23 cellular contexts compared by ENCODE assay signal in genomic region chr16:54355251-54355650, GRCh38.
DNase-seq lines count a peak whose midpoint lies in the region; ATAC-seq and TF ChIP-seq lines count a peak whose summit lies in the region.
"Had no signal": no experiment of that assay in that cellular context is flagged by ENCODE, and none has a peak within 500 bp of the region (broad histone marks: within the 10 kb centered on the region; RNA-seq: fewer than 3 reads in every experiment).

No MANE protein-coding gene starts in this region.

- H3K4me3 Mint-ChIP-seq in chondrocyte (ENCODE audit: unreplicated experiment) = no peak overlapping the region
- H3K4me3 Mint-ChIP-seq: CD8-positive, alpha-beta memory T cell; naive B cell had no signal

- H3K4me1 Mint-ChIP-seq in chondrocyte (ENCODE audit: low read depth) = no peaks in the 10 kb centered on the region
- H3K4me1 Mint-ChIP-seq: CD8-positive, alpha-beta memory T cell; naive B cell had no signal

- H3K9me3 Mint-ChIP-seq in chondrocyte (ENCODE audit: low read depth) = peaks cover 11% of the 10 kb centered on the region

- H3K4me1 ChIP-seq in vagina = no peaks in the 10 kb centered on the region
- H3K4me1 ChIP-seq: colonic mucosa, pancreas, uterus had no signal

- peaks cover 10% of the 10 kb centered on the region for H3K27me3 Mint-ChIP-seq in chondrocyte (ENCODE audit: low read depth)

- DNase-seq in EH (ENCODE audit: low read depth) (peak; percentile 52), MV-4-11 (lab: John Stamatoyannopoulos, UW) (peak; percentile 59), chondrocyte (ENCODE audit: low spot score) (no peak), kidney tubule cell (ENCODE audit: low spot score) (peak; percentile 53), vagina (ENCODE audit: extremely low spot score in 2 of 2) (no peak)
- DNase-seq in stimulated activated CD4-positive, alpha-beta T cell treated with anti-CD3 and anti-CD28 coated beads, Interleukin-4, amount 100 ng/mL, for 1 hour = no peak
- no peak for DNase-seq in stimulated activated CD4-positive, alpha-beta T cell treated with anti-CD3 and anti-CD28 coated beads, Interleukin-1b, Interleukin-23, amount 100 ng/mL, for 48 hours
- DNase-seq: activated CD4-positive, CD25-positive, alpha-beta regulatory T cell; CD8-positive, alpha-beta memory T cell; colonic mucosa; DMS79; glutamatergic neuron; lower lobe of right lung; naive B cell; NCI-H1417 treated with DMSO at 0.1 percent for 48 hours; NCI-H774; pancreas; stimulated activated CD4-positive, alpha-beta T cell treated with anti-CD3 and anti-CD28 coated beads, Interleukin-2, amount 100 ng/mL, for 48 hours; uterus had no signal

- no peak overlapping the region for H3K4me3 ChIP-seq in vagina
- H3K4me3 ChIP-seq: colonic mucosa, K562, lower lobe of right lung, pancreas, PC-9, SK-N-MC, uterus had no signal

- H3K27ac Mint-ChIP-seq in chondrocyte (ENCODE audit: unreplicated experiment) = peak overlapping the region; percentile 20
- H3K27ac Mint-ChIP-seq: CD8-positive, alpha-beta memory T cell; naive B cell had no signal

- no peaks in the 10 kb centered on the region for H3K36me3 ChIP-seq in vagina
- H3K36me3 ChIP-seq: colonic mucosa, lower lobe of right lung, pancreas, uterus had no signal

- peaks cover 7% of the 10 kb centered on the region for H3K36me3 Mint-ChIP-seq in chondrocyte (ENCODE audit: low read depth)
- H3K36me3 Mint-ChIP-seq: CD8-positive, alpha-beta memory T cell had no signal

- ATAC-seq in HG03095 (IDR thresholded peaks at IDR 0.05; ENCODE audit: unreplicated experiment) = no peak
- ATAC-seq: K562, lower lobe of right lung, pancreas had no signal

- TF ChIP-seq POLR2A in vagina (IDR thresholded peaks at IDR 0.05) = no peak

- no peak overlapping the region for H3K27ac ChIP-seq in vagina
- H3K27ac ChIP-seq: colonic mucosa, lower lobe of right lung, pancreas, PC-9, SK-N-MC, uterus had no signal

- H3K9me3 ChIP-seq in vagina = no peaks in the 10 kb centered on the region
- H3K9me3 ChIP-seq: colonic mucosa, lower lobe of right lung, pancreas had no signal

- TF ChIP-seq CTCF in chondrocyte (IDR thresholded peaks at IDR 0.05) (no peak), vagina (IDR thresholded peaks at IDR 0.05) (no peak)

- H3K27me3 ChIP-seq in vagina = no peaks in the 10 kb centered on the region
- H3K27me3 ChIP-seq: colonic mucosa, pancreas, uterus had no signal

- intact Hi-C loops in vagina (cut with DNase I) = no loop called here

Comparison
In these comparisons a context has a peak if more than half of its experiments do, and no peak if none do; other contexts are left out.
1. DNase-seq: peak in EH (single experiment), MV-4-11 (single experiment) and kidney tubule cell (single experiment); none in chondrocyte (single experiment), stimulated activated CD4-positive, alpha-beta T cell treated with anti-CD3 and anti-CD28 coated beads, Interleukin-4, amount 100 ng/mL, for 1 hour (single experiment), vagina (0 of 2) and stimulated activated CD4-positive, alpha-beta T cell treated with anti-CD3 and anti-CD28 coated beads, Interleukin-1b, Interleukin-23, amount 100 ng/mL, for 48 hours (single experiment).